In genomic region chr17:40068917-40069750, GRCh38 we compare ENCODE assay signal across 1 cellular context.
TF ChIP-seq lines count a peak whose summit lies in the region.

No MANE protein-coding gene starts in this region.

TF ChIP-seq in HEK293, 187 proteins besides CTCF, POLR2A, EP300 and RAD21 (continued from another document and continues in another):
- TF ChIP-seq TSHZ1 (tag by site-specific recombination; IDR thresholded peaks at IDR 0.05; ENCODE audit: borderline replicate concordance) (peak; percentile 55; the same call in 1 of the 2 replicates), ZNF398 (tag by site-specific recombination; IDR thresholded peaks at IDR 0.05) (peak; percentile 99), ZNF292 (tag by site-specific recombination; IDR thresholded peaks at IDR 0.05; ENCODE audit: borderline replicate concordance, low read depth) (no peak), ZNF121 (tag by site-specific recombination; IDR thresholded peaks at IDR 0.05) (no peak), ZFHX2 (tag by site-specific recombination; conservative IDR thresholded peaks at IDR 0.05) (peak; percentile 91), KLF16 (tag by site-specific recombination; IDR thresholded peaks at IDR 0.05) (peak; percentile 94), ZNF324 (tag by site-specific recombination; IDR thresholded peaks at IDR 0.05) (peak; percentile 88), ZIC2 (tag by site-specific recombination; IDR thresholded peaks at IDR 0.05) (no peak), SCRT2 (tag by site-specific recombination; IDR thresholded peaks at IDR 0.05) (no peak), ZNF133 (tag by site-specific recombination; IDR thresholded peaks at IDR 0.05) (no peak), ZNF184 (tag by site-specific recombination; IDR thresholded peaks at IDR 0.05) (no peak), ZNF830 (tag by site-specific recombination; IDR thresholded peaks at IDR 0.05; ENCODE audit: low read depth) (no peak), ZNF529 (tag by site-specific recombination; IDR thresholded peaks at IDR 0.05; ENCODE audit: insufficient replicate concordance) (no peak), AEBP2 (tag by site-specific recombination; IDR thresholded peaks at IDR 0.05; ENCODE audit: borderline replicate concordance) (no peak), KLF9 (tag by site-specific recombination; IDR thresholded peaks at IDR 0.05; ENCODE audit: low read depth) (peak; percentile 69), PRDM1 (tag by site-specific recombination; IDR thresholded peaks at IDR 0.05) (peak; percentile 95), ZNF510 (tag by site-specific recombination; IDR thresholded peaks at IDR 0.05; ENCODE audit: insufficient replicate concordance) (no peak), ZNF391 (tag by site-specific recombination; IDR thresholded peaks at IDR 0.05; ENCODE audit: borderline replicate concordance, low read depth) (peak; percentile 86), ZNF426 (tag by site-specific recombination; IDR thresholded peaks at IDR 0.05) (no peak), TRIM28 (IDR thresholded peaks at IDR 0.05; ENCODE audit: borderline replicate concordance, low read length) (no peak), ZNF521 (tag by site-specific recombination; IDR thresholded peaks at IDR 0.05) (no peak), ZNF610 (tag by site-specific recombination; IDR thresholded peaks at IDR 0.05; ENCODE audit: borderline replicate concordance) (no peak), ZNF624 (tag by site-specific recombination; IDR thresholded peaks at IDR 0.05) (no peak), ZNF600 (tag by site-specific recombination; IDR thresholded peaks at IDR 0.05) (no peak; the same call in 1 of the 2 replicates), ZNF658 (tag by site-specific recombination; IDR thresholded peaks at IDR 0.05) (no peak), ZFP37 (tag by site-specific recombination; IDR thresholded peaks at IDR 0.05) (no peak), ZNF664 (tag by site-specific recombination; IDR thresholded peaks at IDR 0.05) (no peak), SALL2 (tag by site-specific recombination; IDR thresholded peaks at IDR 0.05; ENCODE audit: borderline replicate concordance) (no peak), OVOL3 (tag by site-specific recombination; IDR thresholded peaks at IDR 0.05) (no peak), ZNF488 (tag by site-specific recombination; IDR thresholded peaks at IDR 0.05) (no peak), ZNF626 (tag by site-specific recombination; IDR thresholded peaks at IDR 0.05) (no peak), ZNF548 (tag by site-specific recombination; IDR thresholded peaks at IDR 0.05) (no peak), ZFP3 (tag by site-specific recombination; IDR thresholded peaks at IDR 0.05; ENCODE audit: low read depth) (no peak), PRDM6 (tag by site-specific recombination; IDR thresholded peaks at IDR 0.05) (no peak)
- TF ChIP-seq, protein P1, sequence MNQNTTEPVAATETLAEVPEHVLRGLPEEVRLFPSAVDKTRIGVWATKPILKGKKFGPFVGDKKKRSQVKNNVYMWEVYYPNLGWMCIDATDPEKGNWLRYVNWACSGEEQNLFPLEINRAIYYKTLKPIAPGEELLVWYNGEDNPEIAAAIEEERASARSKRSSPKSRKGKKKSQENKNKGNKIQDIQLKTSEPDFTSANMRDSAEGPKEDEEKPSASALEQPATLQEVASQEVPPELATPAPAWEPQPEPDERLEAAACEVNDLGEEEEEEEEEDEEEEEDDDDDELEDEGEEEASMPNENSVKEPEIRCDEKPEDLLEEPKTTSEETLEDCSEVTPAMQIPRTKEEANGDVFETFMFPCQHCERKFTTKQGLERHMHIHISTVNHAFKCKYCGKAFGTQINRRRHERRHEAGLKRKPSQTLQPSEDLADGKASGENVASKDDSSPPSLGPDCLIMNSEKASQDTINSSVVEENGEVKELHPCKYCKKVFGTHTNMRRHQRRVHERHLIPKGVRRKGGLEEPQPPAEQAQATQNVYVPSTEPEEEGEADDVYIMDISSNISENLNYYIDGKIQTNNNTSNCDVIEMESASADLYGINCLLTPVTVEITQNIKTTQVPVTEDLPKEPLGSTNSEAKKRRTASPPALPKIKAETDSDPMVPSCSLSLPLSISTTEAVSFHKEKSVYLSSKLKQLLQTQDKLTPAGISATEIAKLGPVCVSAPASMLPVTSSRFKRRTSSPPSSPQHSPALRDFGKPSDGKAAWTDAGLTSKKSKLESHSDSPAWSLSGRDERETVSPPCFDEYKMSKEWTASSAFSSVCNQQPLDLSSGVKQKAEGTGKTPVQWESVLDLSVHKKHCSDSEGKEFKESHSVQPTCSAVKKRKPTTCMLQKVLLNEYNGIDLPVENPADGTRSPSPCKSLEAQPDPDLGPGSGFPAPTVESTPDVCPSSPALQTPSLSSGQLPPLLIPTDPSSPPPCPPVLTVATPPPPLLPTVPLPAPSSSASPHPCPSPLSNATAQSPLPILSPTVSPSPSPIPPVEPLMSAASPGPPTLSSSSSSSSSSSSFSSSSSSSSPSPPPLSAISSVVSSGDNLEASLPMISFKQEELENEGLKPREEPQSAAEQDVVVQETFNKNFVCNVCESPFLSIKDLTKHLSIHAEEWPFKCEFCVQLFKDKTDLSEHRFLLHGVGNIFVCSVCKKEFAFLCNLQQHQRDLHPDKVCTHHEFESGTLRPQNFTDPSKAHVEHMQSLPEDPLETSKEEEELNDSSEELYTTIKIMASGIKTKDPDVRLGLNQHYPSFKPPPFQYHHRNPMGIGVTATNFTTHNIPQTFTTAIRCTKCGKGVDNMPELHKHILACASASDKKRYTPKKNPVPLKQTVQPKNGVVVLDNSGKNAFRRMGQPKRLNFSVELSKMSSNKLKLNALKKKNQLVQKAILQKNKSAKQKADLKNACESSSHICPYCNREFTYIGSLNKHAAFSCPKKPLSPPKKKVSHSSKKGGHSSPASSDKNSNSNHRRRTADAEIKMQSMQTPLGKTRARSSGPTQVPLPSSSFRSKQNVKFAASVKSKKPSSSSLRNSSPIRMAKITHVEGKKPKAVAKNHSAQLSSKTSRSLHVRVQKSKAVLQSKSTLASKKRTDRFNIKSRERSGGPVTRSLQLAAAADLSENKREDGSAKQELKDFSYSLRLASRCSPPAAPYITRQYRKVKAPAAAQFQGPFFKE (tag by site-specific recombination; IDR thresholded peaks at IDR 0.05; ENCODE audit: borderline replicate concordance): no peak
- TF ChIP-seq, protein P2, sequence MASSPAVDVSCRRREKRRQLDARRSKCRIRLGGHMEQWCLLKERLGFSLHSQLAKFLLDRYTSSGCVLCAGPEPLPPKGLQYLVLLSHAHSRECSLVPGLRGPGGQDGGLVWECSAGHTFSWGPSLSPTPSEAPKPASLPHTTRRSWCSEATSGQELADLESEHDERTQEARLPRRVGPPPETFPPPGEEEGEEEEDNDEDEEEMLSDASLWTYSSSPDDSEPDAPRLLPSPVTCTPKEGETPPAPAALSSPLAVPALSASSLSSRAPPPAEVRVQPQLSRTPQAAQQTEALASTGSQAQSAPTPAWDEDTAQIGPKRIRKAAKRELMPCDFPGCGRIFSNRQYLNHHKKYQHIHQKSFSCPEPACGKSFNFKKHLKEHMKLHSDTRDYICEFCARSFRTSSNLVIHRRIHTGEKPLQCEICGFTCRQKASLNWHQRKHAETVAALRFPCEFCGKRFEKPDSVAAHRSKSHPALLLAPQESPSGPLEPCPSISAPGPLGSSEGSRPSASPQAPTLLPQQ (tag by site-specific recombination; IDR thresholded peaks at IDR 0.05): no peak
- TF ChIP-seq, protein P3, sequence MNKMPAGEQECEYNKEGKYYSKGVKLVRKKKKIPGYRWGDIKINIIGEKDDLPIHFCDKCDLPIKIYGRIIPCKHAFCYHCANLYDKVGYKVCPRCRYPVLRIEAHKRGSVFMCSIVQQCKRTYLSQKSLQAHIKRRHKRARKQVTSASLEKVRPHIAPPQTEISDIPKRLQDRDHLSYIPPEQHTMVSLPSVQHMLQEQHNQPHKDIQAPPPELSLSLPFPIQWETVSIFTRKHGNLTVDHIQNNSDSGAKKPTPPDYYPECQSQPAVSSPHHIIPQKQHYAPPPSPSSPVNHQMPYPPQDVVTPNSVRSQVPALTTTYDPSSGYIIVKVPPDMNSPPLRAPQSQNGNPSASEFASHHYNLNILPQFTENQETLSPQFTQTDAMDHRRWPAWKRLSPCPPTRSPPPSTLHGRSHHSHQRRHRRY (tag by site-specific recombination; IDR thresholded peaks at IDR 0.05): 0 out of 2 replicates have a peak, but pooled peaks have one; percentile 41
- TF ChIP-seq, protein P4, sequence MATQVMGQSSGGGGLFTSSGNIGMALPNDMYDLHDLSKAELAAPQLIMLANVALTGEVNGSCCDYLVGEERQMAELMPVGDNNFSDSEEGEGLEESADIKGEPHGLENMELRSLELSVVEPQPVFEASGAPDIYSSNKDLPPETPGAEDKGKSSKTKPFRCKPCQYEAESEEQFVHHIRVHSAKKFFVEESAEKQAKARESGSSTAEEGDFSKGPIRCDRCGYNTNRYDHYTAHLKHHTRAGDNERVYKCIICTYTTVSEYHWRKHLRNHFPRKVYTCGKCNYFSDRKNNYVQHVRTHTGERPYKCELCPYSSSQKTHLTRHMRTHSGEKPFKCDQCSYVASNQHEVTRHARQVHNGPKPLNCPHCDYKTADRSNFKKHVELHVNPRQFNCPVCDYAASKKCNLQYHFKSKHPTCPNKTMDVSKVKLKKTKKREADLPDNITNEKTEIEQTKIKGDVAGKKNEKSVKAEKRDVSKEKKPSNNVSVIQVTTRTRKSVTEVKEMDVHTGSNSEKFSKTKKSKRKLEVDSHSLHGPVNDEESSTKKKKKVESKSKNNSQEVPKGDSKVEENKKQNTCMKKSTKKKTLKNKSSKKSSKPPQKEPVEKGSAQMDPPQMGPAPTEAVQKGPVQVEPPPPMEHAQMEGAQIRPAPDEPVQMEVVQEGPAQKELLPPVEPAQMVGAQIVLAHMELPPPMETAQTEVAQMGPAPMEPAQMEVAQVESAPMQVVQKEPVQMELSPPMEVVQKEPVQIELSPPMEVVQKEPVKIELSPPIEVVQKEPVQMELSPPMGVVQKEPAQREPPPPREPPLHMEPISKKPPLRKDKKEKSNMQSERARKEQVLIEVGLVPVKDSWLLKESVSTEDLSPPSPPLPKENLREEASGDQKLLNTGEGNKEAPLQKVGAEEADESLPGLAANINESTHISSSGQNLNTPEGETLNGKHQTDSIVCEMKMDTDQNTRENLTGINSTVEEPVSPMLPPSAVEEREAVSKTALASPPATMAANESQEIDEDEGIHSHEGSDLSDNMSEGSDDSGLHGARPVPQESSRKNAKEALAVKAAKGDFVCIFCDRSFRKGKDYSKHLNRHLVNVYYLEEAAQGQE (tag by site-specific recombination; IDR thresholded peaks at IDR 0.05): no peak
